20 cellular contexts compared by ENCODE assay signal in genomic region chr11:36763187-36763586, GRCh38.
A peak's percentile ranks its signal among the peaks of the same experiment; 100 is the strongest.
DNase-seq lines count a peak whose midpoint lies in the region; ATAC-seq, FAIRE-seq and TF ChIP-seq lines count a peak whose summit lies in the region.
"Had no signal": no experiment of that assay in that cellular context is flagged by ENCODE, and none has a peak within 500 bp of the region (broad histone marks: within the 10 kb centered on the region; RNA-seq: fewer than 3 reads in every experiment).

No MANE protein-coding gene starts in this region.

- H3K36me3 ChIP-seq in small intestine (ENCODE audit: control insufficient read depth in 2 of 2, insufficient read depth in 2 of 2, low read length in 2 of 2) (no peaks in the 10 kb centered on the region), OCI-LY7 (ENCODE audit: insufficient read depth, low read length) (no peaks in the 10 kb centered on the region)
- H3K36me3 ChIP-seq: right atrium auricular region, tibial nerve had no signal

- intact Hi-C loops in OCI-LY7 (cut with micrococcal nuclease; ENCODE audit: unreplicated experiment) = no loop called here

- H3K4me3 ChIP-seq in GM12865 (ENCODE audit: low read depth, low read length) = no peak overlapping the region
- no peak overlapping the region for H3K4me3 ChIP-seq in small intestine (ENCODE audit: low read depth in 1 of 2, low read length in 2 of 2)
- H3K4me3 ChIP-seq in OCI-LY7 (ENCODE audit: low read depth, low read length, poor library complexity, severe bottlenecking) = no peak overlapping the region
- H3K4me3 ChIP-seq: right atrium auricular region, tibial nerve had no signal

- no TSS peak for BruUV-seq in OCI-LY7 (replicated peaks; lab: Mats Ljungman, UMichigan)

- TF ChIP-seq CTCF in GM12865 (IDR thresholded peaks at IDR 0.05; ENCODE audit: insufficient read depth, low read depth, low read length, missing control alignments) (no peak), OCI-LY7 (conservative IDR thresholded peaks at IDR 0.05; ENCODE audit: low read length) (no peak)

- H3K9me3 ChIP-seq in small intestine (ENCODE audit: control insufficient read depth, low read depth) (no peaks in the 10 kb centered on the region), OCI-LY7 (ENCODE audit: low read length) (no peaks in the 10 kb centered on the region)
- H3K9me3 ChIP-seq: right atrium auricular region had no signal

- peak; percentile 41 for DNase-seq in GM12865 (ENCODE audit: low read depth)
- peak; percentile 84 for DNase-seq in OCI-M1 (lab: John Stamatoyannopoulos, UW)
- DNase-seq in HPDE6-E6E7 (ENCODE audit: extremely low spot score) = no peak
- no peak for DNase-seq in small intestine
- no peak for DNase-seq in OCI-LY7 (ENCODE audit: low spot score)
- no peak for DNase-seq in NCI-H69 (lab: John Stamatoyannopoulos, UW)
- DNase-seq: activated gamma-delta T cell treated with Interleukin-2 at 50 U/mL for 16 hours; effector CD4-positive, alpha-beta T cell; H9; left ventricle myocardium superior; NCI-H1105 treated with DMSO at 0.1 percent for 48 hours; NCI-H526 treated with DMSO at 0.1 percent for 48 hours; stimulated activated CD4-positive, alpha-beta T cell treated with anti-CD3 and anti-CD28 coated beads, Interleukin-2, amount 100 ng/mL, for 24 hours; stimulated activated CD8-positive, alpha-beta memory T cell treated with anti-CD3 and anti-CD28 coated beads, Interleukin-4, amount 100 ng/mL, for 48 hours; T1000 had no signal

- CTCF ChIA-PET in OCI-LY7 (lab: Charles Lee; ENCODE audit: unreplicated experiment) = no interaction called here

- no peaks in the 10 kb centered on the region for H3K9me2 ChIP-seq in OCI-LY7 (ENCODE audit: insufficient read depth, low read length)

- POLR2A ChIA-PET in OCI-LY7 (lab: Charles Lee) = no interaction called here

- ATAC-seq in GM19035 (IDR thresholded peaks at IDR 0.05; ENCODE audit: unreplicated experiment) (peak; percentile 59), HG02973 (IDR thresholded peaks at IDR 0.05; ENCODE audit: unreplicated experiment) (peak; percentile 92)
- ATAC-seq: left ventricle myocardium superior had no signal

- H2AFZ ChIP-seq in OCI-LY7 (ENCODE audit: low read length) = no peak overlapping the region

- FAIRE-seq in small intestine (lab: Jason Lieb, UNC) = no peak
- FAIRE-seq: D721Med had no signal

- H3K27ac ChIP-seq in small intestine (ENCODE audit: low read depth in 1 of 2, low read length in 1 of 2) (no peak overlapping the region), OCI-LY7 (ENCODE audit: low read depth, low read length, poor library complexity, severe bottlenecking) (no peak overlapping the region)
- H3K27ac ChIP-seq: right atrium auricular region, tibial nerve had no signal

- H4K20me1 ChIP-seq in OCI-LY7 (ENCODE audit: insufficient read depth, low read length) = no peaks in the 10 kb centered on the region

- H3K4me1 ChIP-seq in small intestine (ENCODE audit: control insufficient read depth in 2 of 2, insufficient read depth in 1 of 2, low read depth in 1 of 2, low read length in 1 of 2) (no peaks in the 10 kb centered on the region), OCI-LY7 (ENCODE audit: insufficient read depth, low read length, poor library complexity, severe bottlenecking) (no peaks in the 10 kb centered on the region)
- H3K4me1 ChIP-seq: right atrium auricular region, tibial nerve had no signal

- WGBS in small intestine, 3 donors = 6 to 33% (median 8%) methylated on average over 1 of the region's 1 CpG

- no peak overlapping the region for H3K4me2 ChIP-seq in OCI-LY7 (ENCODE audit: low read length)

- no peaks in the 10 kb centered on the region for H3K79me2 ChIP-seq in OCI-LY7 (ENCODE audit: insufficient read depth, low read depth, low read length)

- no peaks in the 10 kb centered on the region for H3K27me3 ChIP-seq in small intestine (ENCODE audit: control insufficient read depth in 2 of 2, insufficient read depth in 2 of 2, low read length in 2 of 2)
- H3K27me3 ChIP-seq: right atrium auricular region, tibial nerve had no signal

Comparison
In these comparisons a context has a peak if more than half of its experiments do, and no peak if none do; other contexts are left out.
1. DNase-seq: peak in GM12865 (single experiment) and OCI-M1 (single experiment); none in HPDE6-E6E7 (single experiment), small intestine (single experiment), OCI-LY7 (single experiment) and NCI-H69 (single experiment).